Comparison of ENCODE assay signal across 1 cellular context in the genomic region with DNA sequence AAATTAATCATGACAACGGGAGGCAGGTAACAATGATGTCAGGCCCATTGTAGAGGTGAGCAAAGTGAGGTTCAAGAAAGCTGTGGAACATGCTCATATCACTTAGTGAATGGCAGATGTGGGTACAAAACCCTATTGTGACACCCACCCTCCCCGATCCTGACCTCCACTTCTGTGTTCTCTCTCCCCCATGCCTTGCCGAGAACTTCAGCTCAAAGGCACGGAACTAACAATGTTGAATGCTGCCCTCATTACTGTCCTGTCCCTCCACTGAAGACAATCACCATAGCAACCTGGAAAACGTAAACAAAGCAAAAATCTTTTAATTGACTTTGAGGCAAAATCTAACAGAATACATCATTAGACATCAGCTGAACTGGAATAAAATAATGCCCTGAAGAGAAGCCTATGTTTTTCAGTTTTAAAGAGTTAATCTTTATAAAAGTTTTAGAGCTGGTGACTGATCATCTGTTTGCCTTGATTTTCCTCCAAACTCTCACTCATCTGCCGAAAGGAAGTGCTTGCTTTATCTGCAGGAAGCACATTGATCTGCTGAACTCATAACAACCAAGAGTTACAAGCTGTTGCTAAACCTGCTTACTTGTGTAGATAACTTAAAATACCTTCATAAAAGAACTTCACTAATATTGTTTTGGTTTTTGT.
TF ChIP-seq lines count a peak whose summit lies in the region.

No MANE protein-coding gene starts in this region.

TF ChIP-seq in K562, 482 proteins besides CTCF, POLR2A, EP300 and RAD21 (continued from another document and continues in another):
- TF ChIP-seq, protein P1, sequence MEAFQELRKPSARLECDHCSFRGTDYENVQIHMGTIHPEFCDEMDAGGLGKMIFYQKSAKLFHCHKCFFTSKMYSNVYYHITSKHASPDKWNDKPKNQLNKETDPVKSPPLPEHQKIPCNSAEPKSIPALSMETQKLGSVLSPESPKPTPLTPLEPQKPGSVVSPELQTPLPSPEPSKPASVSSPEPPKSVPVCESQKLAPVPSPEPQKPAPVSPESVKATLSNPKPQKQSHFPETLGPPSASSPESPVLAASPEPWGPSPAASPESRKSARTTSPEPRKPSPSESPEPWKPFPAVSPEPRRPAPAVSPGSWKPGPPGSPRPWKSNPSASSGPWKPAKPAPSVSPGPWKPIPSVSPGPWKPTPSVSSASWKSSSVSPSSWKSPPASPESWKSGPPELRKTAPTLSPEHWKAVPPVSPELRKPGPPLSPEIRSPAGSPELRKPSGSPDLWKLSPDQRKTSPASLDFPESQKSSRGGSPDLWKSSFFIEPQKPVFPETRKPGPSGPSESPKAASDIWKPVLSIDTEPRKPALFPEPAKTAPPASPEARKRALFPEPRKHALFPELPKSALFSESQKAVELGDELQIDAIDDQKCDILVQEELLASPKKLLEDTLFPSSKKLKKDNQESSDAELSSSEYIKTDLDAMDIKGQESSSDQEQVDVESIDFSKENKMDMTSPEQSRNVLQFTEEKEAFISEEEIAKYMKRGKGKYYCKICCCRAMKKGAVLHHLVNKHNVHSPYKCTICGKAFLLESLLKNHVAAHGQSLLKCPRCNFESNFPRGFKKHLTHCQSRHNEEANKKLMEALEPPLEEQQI (IDR thresholded peaks at IDR 0.05): peak; percentile 83
- TF ChIP-seq, protein P2, sequence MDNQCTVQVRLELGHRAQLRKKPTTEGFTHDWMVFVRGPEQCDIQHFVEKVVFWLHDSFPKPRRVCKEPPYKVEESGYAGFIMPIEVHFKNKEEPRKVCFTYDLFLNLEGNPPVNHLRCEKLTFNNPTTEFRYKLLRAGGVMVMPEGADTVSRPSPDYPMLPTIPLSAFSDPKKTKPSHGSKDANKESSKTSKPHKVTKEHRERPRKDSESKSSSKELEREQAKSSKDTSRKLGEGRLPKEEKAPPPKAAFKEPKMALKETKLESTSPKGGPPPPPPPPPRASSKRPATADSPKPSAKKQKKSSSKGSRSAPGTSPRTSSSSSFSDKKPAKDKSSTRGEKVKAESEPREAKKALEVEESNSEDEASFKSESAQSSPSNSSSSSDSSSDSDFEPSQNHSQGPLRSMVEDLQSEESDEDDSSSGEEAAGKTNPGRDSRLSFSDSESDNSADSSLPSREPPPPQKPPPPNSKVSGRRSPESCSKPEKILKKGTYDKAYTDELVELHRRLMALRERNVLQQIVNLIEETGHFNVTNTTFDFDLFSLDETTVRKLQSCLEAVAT (IDR thresholded peaks at IDR 0.05): no peak
- TF ChIP-seq, protein P3, sequence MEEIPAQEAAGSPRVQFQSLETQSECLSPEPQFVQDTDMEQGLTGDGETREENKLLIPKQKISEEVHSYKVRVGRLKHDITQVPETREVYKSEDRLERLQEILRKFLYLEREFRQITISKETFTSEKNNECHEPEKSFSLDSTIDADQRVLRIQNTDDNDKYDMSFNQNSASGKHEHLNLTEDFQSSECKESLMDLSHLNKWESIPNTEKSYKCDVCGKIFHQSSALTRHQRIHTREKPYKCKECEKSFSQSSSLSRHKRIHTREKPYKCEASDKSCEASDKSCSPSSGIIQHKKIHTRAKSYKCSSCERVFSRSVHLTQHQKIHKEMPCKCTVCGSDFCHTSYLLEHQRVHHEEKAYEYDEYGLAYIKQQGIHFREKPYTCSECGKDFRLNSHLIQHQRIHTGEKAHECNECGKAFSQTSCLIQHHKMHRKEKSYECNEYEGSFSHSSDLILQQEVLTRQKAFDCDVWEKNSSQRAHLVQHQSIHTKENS (CRISPR knock-in tag; IDR thresholded peaks at IDR 0.05): no peak
- TF ChIP-seq TRIM28 (IDR thresholded peaks at IDR 0.05) (no peak), EHMT2 (IDR thresholded peaks at IDR 0.05) (no peak), NBN (IDR thresholded peaks at IDR 0.05; ENCODE audit: low read depth) (no peak), ZNF79 (CRISPR knock-in tag; IDR thresholded peaks at IDR 0.05; ENCODE audit: low read depth) (no peak), SRSF3 (IDR thresholded peaks at IDR 0.05; ENCODE audit: insufficient read depth, low read length) (no peak), CEBPG (CRISPR knock-in tag; IDR thresholded peaks at IDR 0.05) (peak; percentile 87), CEBPG (tag; conservative IDR thresholded peaks at IDR 0.05 in 1 of 2, IDR thresholded peaks at IDR 0.05 in 1 of 2) (peak; percentile 84 to 94), RBM22 (IDR thresholded peaks at IDR 0.05; ENCODE audit: low read depth, low read length, poor library complexity, severe bottlenecking) (no peak), CEBPB (tag; IDR thresholded peaks at IDR 0.05) (peak; percentile 88), KLF16 (IDR thresholded peaks at IDR 0.05) (peak; percentile 93), KDM5B (IDR thresholded peaks at IDR 0.05; ENCODE audit: insufficient replicate concordance, low read depth, low read length) (no peak), RBFOX2 (IDR thresholded peaks at IDR 0.05; ENCODE audit: low read depth, low read length) (no peak), ZNF766 (CRISPR knock-in tag; conservative IDR thresholded peaks at IDR 0.05) (0 out of 2 replicates have a peak, but pooled peaks have one; percentile 44), ZC3H8 (IDR thresholded peaks at IDR 0.05) (no peak), ATF7 (IDR thresholded peaks at IDR 0.05) (peak; percentile 57), SMARCE1 (IDR thresholded peaks at IDR 0.05) (peak; percentile 95), MTF1 (CRISPR knock-in tag; IDR thresholded peaks at IDR 0.05; ENCODE audit: borderline replicate concordance) (no peak), CHCHD3 (CRISPR knock-in tag; IDR thresholded peaks at IDR 0.05) (no peak), ZNF134 (CRISPR knock-in tag; conservative IDR thresholded peaks at IDR 0.05) (no peak), ZBTB1 (CRISPR knock-in tag; IDR thresholded peaks at IDR 0.05; ENCODE audit: borderline replicate concordance, low read depth) (no peak), ZC3H11A (IDR thresholded peaks at IDR 0.05; ENCODE audit: low read depth, low read length) (no peak), ZNF174 (CRISPR knock-in tag; IDR thresholded peaks at IDR 0.05) (no peak), U2AF1 (optimal IDR thresholded peaks at IDR 0.05; ENCODE audit: low read depth, low read length) (no peak), TEAD4 (IDR thresholded peaks at IDR 0.05; ENCODE audit: low read length) (peak; percentile 98), TEAD4 (CRISPR knock-in tag; IDR thresholded peaks at IDR 0.05; ENCODE audit: borderline replicate concordance) (no peak), NR1H2 (CRISPR knock-in tag; IDR thresholded peaks at IDR 0.05) (no peak)
- TF ChIP-seq, protein P4, sequence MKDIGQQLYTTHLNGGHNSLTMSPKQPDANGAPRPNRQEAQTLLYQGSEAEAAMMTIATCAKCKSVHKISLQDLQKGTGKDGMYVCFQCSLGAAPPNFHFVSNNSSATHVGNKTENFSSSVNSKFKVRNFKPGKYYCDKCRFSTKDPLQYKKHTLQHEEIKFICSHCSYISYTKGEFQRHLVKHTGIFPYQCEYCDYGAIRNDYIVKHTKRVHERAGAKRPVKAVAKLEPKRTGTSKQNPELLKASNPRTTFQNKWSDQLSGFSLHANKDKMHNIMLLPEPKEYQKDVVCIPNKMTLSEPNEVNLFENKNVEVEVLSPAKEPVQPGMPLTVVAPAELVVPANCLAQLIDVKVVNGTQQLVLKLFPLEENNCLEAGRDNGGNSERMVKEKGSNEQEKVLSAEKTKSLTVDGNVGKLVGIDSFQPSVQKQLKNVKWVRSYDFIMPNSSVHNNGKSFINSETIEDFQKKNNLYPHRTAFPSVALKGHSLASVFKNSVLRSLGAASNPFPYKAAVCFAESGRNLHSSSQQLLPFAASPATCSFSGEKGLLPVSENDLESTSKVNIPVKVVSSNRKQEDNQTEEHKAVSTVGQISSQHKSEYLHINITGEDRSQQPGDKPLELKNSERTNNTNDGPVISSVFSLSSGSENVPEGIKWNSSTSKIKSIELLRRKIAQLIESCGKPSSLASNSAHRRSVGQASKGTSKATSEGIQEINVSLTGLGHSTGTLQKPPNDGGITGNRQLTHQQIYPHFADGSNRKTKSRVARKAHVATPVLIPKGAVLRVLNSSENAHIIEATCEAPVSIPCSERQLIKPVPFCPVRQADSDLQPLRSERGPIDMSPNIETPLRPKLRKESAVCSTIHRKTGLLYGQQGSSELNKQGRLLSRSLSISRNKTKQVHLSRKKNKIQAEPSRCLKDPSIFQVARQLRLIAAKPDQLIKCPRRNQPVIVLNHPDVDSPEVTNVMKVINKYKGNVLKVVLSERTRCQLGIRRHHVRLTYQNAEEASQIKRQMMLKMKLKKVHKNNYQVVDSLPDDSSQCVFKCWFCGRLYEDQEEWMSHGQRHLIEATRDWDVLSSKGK (CRISPR knock-in tag; IDR thresholded peaks at IDR 0.05): no peak
- TF ChIP-seq, protein P5, sequence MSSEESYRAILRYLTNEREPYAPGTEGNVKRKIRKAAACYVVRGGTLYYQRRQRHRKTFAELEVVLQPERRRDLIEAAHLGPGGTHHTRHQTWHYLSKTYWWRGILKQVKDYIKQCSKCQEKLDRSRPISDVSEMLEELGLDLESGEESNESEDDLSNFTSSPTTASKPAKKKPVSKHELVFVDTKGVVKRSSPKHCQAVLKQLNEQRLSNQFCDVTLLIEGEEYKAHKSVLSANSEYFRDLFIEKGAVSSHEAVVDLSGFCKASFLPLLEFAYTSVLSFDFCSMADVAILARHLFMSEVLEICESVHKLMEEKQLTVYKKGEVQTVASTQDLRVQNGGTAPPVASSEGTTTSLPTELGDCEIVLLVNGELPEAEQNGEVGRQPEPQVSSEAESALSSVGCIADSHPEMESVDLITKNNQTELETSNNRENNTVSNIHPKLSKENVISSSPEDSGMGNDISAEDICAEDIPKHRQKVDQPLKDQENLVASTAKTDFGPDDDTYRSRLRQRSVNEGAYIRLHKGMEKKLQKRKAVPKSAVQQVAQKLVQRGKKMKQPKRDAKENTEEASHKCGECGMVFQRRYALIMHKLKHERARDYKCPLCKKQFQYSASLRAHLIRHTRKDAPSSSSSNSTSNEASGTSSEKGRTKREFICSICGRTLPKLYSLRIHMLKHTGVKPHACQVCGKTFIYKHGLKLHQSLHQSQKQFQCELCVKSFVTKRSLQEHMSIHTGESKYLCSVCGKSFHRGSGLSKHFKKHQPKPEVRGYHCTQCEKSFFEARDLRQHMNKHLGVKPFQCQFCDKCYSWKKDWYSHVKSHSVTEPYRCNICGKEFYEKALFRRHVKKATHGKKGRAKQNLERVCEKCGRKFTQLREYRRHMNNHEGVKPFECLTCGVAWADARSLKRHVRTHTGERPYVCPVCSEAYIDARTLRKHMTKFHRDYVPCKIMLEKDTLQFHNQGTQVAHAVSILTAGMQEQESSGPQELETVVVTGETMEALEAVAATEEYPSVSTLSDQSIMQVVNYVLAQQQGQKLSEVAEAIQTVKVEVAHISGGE (CRISPR knock-in tag; IDR thresholded peaks at IDR 0.05): peak in 1 of 3 experiments; percentile 65; a peak in 1 of 6 replicates
- TF ChIP-seq, protein P6, sequence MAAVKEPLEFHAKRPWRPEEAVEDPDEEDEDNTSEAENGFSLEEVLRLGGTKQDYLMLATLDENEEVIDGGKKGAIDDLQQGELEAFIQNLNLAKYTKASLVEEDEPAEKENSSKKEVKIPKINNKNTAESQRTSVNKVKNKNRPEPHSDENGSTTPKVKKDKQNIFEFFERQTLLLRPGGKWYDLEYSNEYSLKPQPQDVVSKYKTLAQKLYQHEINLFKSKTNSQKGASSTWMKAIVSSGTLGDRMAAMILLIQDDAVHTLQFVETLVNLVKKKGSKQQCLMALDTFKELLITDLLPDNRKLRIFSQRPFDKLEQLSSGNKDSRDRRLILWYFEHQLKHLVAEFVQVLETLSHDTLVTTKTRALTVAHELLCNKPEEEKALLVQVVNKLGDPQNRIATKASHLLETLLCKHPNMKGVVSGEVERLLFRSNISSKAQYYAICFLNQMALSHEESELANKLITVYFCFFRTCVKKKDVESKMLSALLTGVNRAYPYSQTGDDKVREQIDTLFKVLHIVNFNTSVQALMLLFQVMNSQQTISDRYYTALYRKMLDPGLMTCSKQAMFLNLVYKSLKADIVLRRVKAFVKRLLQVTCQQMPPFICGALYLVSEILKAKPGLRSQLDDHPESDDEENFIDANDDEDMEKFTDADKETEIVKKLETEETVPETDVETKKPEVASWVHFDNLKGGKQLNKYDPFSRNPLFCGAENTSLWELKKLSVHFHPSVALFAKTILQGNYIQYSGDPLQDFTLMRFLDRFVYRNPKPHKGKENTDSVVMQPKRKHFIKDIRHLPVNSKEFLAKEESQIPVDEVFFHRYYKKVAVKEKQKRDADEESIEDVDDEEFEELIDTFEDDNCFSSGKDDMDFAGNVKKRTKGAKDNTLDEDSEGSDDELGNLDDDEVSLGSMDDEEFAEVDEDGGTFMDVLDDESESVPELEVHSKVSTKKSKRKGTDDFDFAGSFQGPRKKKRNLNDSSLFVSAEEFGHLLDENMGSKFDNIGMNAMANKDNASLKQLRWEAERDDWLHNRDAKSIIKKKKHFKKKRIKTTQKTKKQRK (IDR thresholded peaks at IDR 0.05; ENCODE audit: borderline replicate concordance, low read depth, low read length): no peak
- TF ChIP-seq, protein P7, sequence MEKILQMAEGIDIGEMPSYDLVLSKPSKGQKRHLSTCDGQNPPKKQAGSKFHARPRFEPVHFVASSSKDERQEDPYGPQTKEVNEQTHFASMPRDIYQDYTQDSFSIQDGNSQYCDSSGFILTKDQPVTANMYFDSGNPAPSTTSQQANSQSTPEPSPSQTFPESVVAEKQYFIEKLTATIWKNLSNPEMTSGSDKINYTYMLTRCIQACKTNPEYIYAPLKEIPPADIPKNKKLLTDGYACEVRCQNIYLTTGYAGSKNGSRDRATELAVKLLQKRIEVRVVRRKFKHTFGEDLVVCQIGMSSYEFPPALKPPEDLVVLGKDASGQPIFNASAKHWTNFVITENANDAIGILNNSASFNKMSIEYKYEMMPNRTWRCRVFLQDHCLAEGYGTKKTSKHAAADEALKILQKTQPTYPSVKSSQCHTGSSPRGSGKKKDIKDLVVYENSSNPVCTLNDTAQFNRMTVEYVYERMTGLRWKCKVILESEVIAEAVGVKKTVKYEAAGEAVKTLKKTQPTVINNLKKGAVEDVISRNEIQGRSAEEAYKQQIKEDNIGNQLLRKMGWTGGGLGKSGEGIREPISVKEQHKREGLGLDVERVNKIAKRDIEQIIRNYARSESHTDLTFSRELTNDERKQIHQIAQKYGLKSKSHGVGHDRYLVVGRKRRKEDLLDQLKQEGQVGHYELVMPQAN (IDR thresholded peaks at IDR 0.05; ENCODE audit: borderline replicate concordance): no peak; the same call in 1 of the 2 replicates
- TF ChIP-seq, protein P8, sequence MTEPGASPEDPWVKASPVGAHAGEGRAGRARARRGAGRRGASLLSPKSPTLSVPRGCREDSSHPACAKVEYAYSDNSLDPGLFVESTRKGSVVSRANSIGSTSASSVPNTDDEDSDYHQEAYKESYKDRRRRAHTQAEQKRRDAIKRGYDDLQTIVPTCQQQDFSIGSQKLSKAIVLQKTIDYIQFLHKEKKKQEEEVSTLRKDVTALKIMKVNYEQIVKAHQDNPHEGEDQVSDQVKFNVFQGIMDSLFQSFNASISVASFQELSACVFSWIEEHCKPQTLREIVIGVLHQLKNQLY (CRISPR knock-in tag; conservative IDR thresholded peaks at IDR 0.05): no peak
